1 cellular context compared by ENCODE assay signal in the genomic region with DNA sequence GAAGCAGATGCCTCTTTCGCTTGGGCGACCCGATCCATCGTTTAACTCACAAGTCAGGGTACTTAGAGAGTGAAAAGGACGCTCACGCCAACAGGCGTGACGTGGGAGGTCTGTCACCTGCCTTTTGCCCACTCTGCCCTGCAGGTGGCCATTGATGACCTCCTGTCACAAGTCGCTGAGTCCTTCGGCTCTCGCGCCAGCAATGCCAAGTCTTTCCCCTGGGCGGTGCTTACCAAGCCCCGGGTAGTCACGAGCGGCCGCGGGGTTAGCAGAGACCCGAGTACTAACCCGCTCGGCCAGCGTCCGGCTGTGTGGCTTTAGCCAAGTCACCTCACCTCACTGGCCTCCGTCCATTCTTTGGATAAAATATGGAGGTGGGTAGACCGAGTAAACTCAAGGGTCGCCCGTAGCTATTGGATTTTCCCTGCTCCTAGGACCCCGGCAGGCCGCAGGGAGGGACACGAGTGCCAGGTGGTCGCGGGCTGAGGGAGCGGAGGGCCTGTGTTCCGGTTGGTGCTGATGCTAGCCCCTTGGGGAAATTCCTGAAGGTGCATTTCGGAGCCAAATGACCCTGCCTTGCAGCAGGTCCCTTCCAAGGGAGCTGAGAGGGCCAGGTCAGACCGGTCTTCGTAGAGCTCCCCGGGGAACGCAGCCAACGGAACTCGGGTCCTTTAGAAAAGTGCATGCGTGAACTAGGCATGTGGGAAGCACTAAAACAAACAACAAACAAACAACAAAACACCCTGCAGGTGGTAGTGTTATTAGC.
A peak's percentile ranks its signal among the peaks of the same experiment; 100 is the strongest.
TF ChIP-seq lines count a peak whose summit lies in the region.

No MANE protein-coding gene starts in this region.

TF ChIP-seq in GM12878, 131 proteins besides CTCF, POLR2A, EP300 and RAD21:
- TF ChIP-seq POLR2AphosphoS5 (IDR thresholded peaks at IDR 0.05; ENCODE audit: low read length) = no peak
- TF ChIP-seq BHLHE40 (IDR thresholded peaks at IDR 0.05; ENCODE audit: borderline replicate concordance in 1 of 2, low read depth in 2 of 2, low read length in 1 of 2) = peak in 1 of 2 experiments; percentile 5; a peak in 1 of 4 replicates
- TF ChIP-seq HCFC1 (IDR thresholded peaks at IDR 0.05; ENCODE audit: low read length) = no peak
- TF ChIP-seq NR2F1 (conservative IDR thresholded peaks at IDR 0.05) = no peak
- no peak for TF ChIP-seq YY1 (IDR thresholded peaks at IDR 0.05; ENCODE audit: low read depth, low read length)
